In genomic region chr15:74782596-74783071, GRCh38 we compare ENCODE assay signal across 9 cellular contexts. TPM values are rescaled to one million over a fixed set of nuclear protein-coding genes. Genes with fewer than 3 reads are reported as not detected.
DNase-seq lines count a peak whose midpoint lies in the region; ATAC-seq and TF ChIP-seq lines count a peak whose summit lies in the region.
"Had no signal": no experiment of that assay in that cellular context is flagged by ENCODE, and none has a peak within 500 bp of the region (broad histone marks: within the 10 kb centered on the region; RNA-seq: fewer than 3 reads in every experiment).

No MANE protein-coding gene starts in this region.

- DNase-seq in T-cell (no peak), foreskin fibroblast (peak in 1 of 2 donors; percentile 31), sciatic nerve (ENCODE audit: low spot score) (no peak), NCI-H1694 treated with DMSO at 0.1 percent for 48 hours (lab: John Stamatoyannopoulos, UW) (no peak), GOT3 (lab: John Stamatoyannopoulos, UW) (no peak)

- CTCF ChIA-PET in T-cell (lab: Charles Lee): interaction anchor here (0.8 to 10.2 kb wide), 3 partner anchors 12 to 13 kb away, joined by 3 to 158 read pairs (median 5); no protein-coding TSS in a partner anchor

- intact Hi-C loops in sciatic nerve (cut with DNase I): no loop called here

- ATAC-seq in T-cell (replicated peaks in 1 of 4): no peak
- ATAC-seq in sciatic nerve: peak; percentile 11
- no peak for ATAC-seq in GM19395 (IDR thresholded peaks at IDR 0.05; ENCODE audit: unreplicated experiment)
- ATAC-seq in GM18870 (IDR thresholded peaks at IDR 0.05; ENCODE audit: unreplicated experiment): no peak

- POLR2A ChIA-PET in T-cell (lab: Charles Lee): interaction anchor here (0.5 to 2.8 kb wide), 3 partner anchors 10 to 811 kb away, joined by 3 to 9 read pairs (median 3); no protein-coding TSS in a partner anchor

- H3K4me1 Mint-ChIP-seq in T-cell: peaks cover 78 to 83% (median 80%) of the 10 kb centered on the region in 3 donors

- H3K4me3 ChIP-seq in foreskin fibroblast (ENCODE audit: low read depth in 1 of 2, low read length in 2 of 2): peak overlapping the region; percentile 74 to 88

- peak; percentile 5 for TF ChIP-seq POLR2A in GM19193 (IDR thresholded peaks at IDR 0.05; ENCODE audit: extremely low read depth, insufficient read depth, insufficient read length)

- TF ChIP-seq CTCF in foreskin fibroblast (IDR thresholded peaks at IDR 0.05; ENCODE audit: low read depth, low read length): no peak

- H3K4me3 Mint-ChIP-seq in T-cell: peak overlapping the region; percentile 84 to 93 (median 93)

- peak overlapping the region; percentile 97 to 99 for H3K27ac Mint-ChIP-seq in T-cell

- H3K27me3 Mint-ChIP-seq in T-cell: no peaks in the 10 kb centered on the region

- H3K9me3 Mint-ChIP-seq in T-cell: no peaks in the 10 kb centered on the region

- H3K36me3 Mint-ChIP-seq in T-cell: no peaks in the 10 kb centered on the region

RNA-seq across cellular contexts. Expression of gene CSK, which starts 0.8 kb away (rescaled TPM):
- total RNA-seq in T-cell (100 to 1,000 TPM; 198 to 296 (median 271) TPM), sciatic nerve (43.7 TPM)

RNA-seq across cellular contexts. Expression of gene LMAN1L, which starts 30.0 kb away (rescaled TPM):
- total RNA-seq in T-cell (1 to 10 TPM in 1 of 5 donors, under 1 TPM in 4; 0.42 to 1.6 (median 0.44) TPM), sciatic nerve (not detected)

RNA-seq across cellular contexts. Expression of gene CYP1A2, which starts 34.0 kb away (rescaled TPM):
- total RNA-seq in T-cell (not detected), sciatic nerve (not detected)
- total RNA-seq: HT1080 had no signal

RNA-seq across cellular contexts. Expression of gene CPLX3, which starts 43.8 kb away (rescaled TPM):
- total RNA-seq in T-cell (under 1 TPM in 3 of 5 donors, not detected in 2; 0.16 to 0.50 (median 0.26) TPM), sciatic nerve (not detected)

RNA-seq across cellular contexts. Expression of gene CYP1A1, which starts 57.3 kb away (rescaled TPM):
- total RNA-seq in T-cell: 1 to 10 TPM in 3 of 5 donors, under 1 TPM in 1, not detected in 1; 0.14 to 3.3 (median 1.9) TPM
- total RNA-seq in sciatic nerve: 0.18 TPM
